10 cellular contexts compared by ENCODE assay signal in the genomic region with DNA sequence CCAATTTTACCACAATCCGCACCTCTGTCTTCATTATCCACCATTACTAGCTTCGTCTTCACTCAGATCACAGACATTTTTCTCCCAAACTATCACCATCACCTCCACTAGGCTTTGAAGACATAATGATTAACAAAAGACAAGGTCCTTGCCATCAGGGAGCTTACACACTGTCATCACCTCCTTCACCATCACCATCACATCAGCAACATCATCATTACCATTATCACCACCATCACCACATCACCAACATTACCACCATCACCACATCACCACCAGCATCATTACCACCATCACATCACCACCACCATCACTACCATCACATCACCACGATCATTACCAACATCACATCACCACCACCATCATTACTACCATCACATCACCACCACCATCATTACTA. TPM values are rescaled to one million over a fixed set of nuclear protein-coding genes. Genes with fewer than 3 reads are reported as not detected.
"Had no signal": no experiment of that assay in that cellular context is flagged by ENCODE, and none has a peak within 500 bp of the region (broad histone marks: within the 10 kb centered on the region; RNA-seq: fewer than 3 reads in every experiment).

No MANE protein-coding gene starts in this region.

- DNase-seq: H9, HCEC 1CT, HFFc6, Kasumi-1, KG1 had no signal

- H3K4me2 ChIP-seq: GM23338 had no signal

- ATAC-seq: GM23338 had no signal

- H2AFZ ChIP-seq: GM23338 had no signal

- H3K4me3 ChIP-seq: GM23338 had no signal

- H3K27ac ChIP-seq: HL-60 had no signal

RNA-seq across cellular contexts. Expression of a gene that starts 4.4 kb away (rescaled TPM):
- total RNA-seq: GM23338, H4, H9, HFFc6, HT1080 had no signal
- polyA plus RNA-seq: IgD-negative memory B cell had no signal

RNA-seq across cellular contexts. Expression of a gene that starts 14.9 kb away (rescaled TPM):
- total RNA-seq: H4, HFFc6, HT1080 had no signal

RNA-seq across cellular contexts. Expression of a gene that starts 50.4 kb away (rescaled TPM):
- total RNA-seq: H4, HFFc6 had no signal
